8 cellular contexts compared by ENCODE assay signal in the genomic region with DNA sequence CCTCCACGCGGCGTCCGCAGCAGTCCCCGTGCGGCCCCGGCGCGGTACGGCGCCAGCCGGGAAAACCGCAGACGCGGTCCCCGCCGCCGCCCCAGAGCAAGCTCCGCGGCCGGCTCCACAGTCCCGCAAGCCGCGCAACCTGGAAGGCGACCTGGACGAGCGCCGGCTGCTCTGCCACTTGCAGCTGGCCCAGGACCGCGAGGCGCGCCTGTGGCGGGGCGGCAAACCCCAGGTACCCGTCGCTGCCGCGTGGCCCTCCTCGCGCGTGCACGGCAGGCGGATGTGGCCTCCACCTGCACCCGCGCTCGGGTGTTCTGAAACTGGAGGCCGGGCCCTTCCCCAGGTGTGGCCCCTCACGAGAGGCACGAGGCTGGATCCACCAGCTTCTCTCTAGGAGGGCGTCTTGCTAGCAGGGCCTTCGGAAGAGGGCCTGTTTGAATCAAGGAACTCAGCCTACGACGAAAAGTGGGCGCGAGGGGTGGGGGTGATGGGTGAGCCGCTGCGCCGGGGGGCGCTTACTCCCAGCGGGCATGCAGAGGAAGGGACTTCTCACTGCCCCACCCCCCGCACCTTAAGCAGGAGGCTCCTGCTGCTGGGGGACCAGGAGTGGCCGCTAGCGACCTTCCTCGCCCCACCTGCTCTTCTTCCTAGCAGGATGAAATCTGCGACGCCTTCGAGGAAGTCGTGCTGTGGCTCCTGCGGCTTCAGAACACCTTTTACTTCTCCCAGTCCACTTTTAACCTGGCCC. TPM values are rescaled to one million over a fixed set of nuclear protein-coding genes. Genes with fewer than 3 reads are reported as not detected.
DNase-seq lines count a peak whose midpoint lies in the region; ATAC-seq and TF ChIP-seq lines count a peak whose summit lies in the region.

No MANE protein-coding gene starts in this region.

- TF ChIP-seq CTCF in foreskin keratinocyte (conservative IDR thresholded peaks at IDR 0.05) = no peak

- no peaks in the 10 kb centered on the region for H3K27me3 Mint-ChIP-seq in activated CD4-positive, alpha-beta memory T cell treated with anti-CD3 and anti-CD28 coated beads for 36 hours

- peaks cover 28% of the 10 kb centered on the region for H3K4me1 Mint-ChIP-seq in activated CD4-positive, alpha-beta memory T cell treated with anti-CD3 and anti-CD28 coated beads for 36 hours (ENCODE audit: low read depth)

- H3K27ac Mint-ChIP-seq in activated CD4-positive, alpha-beta memory T cell treated with anti-CD3 and anti-CD28 coated beads for 36 hours = no peak overlapping the region

- intact Hi-C loops in activated CD4-positive, alpha-beta memory T cell treated with anti-CD3 and anti-CD28 coated beads for 36 hours (cut with micrococcal nuclease) = loop anchor here (2.0 kb wide), 1 partner anchor 73 kb away; no protein-coding TSS in a partner anchor

- CTCF ChIA-PET in activated CD4-positive, alpha-beta memory T cell treated with anti-CD3 and anti-CD28 coated beads for 36 hours (lab: Charles Lee) = interaction anchor here (0.6 to 3.2 kb wide), 8 partner anchors 10 to 222 kb away, joined by 3 to 45 read pairs (median 4); partner anchors contain the start of genes KIF3A and RAD50

- H3K4me3 Mint-ChIP-seq in activated CD4-positive, alpha-beta memory T cell treated with anti-CD3 and anti-CD28 coated beads for 36 hours = peak overlapping the region; percentile 32

- POLR2A ChIA-PET in activated CD4-positive, alpha-beta memory T cell treated with anti-CD3 and anti-CD28 coated beads for 36 hours (lab: Charles Lee) = interaction anchor here (0.8 to 1.7 kb wide), 3 partner anchors 10 to 284 kb away, joined by 3 to 16 read pairs (median 4); partner anchors contain the start of gene KIF3A

- peak; percentile 26 for TF ChIP-seq POLR2A in GM19193 (IDR thresholded peaks at IDR 0.05; ENCODE audit: extremely low read depth, insufficient read depth, insufficient read length)

- peaks cover 5% of the 10 kb centered on the region for H3K36me3 Mint-ChIP-seq in activated CD4-positive, alpha-beta memory T cell treated with anti-CD3 and anti-CD28 coated beads for 36 hours

- peak; percentile 69 for DNase-seq in activated CD4-positive, alpha-beta memory T cell treated with anti-CD3 and anti-CD28 coated beads for 36 hours
- no peak for DNase-seq in foreskin keratinocyte
- peak; percentile 60 for DNase-seq in stimulated activated CD4-positive, alpha-beta T cell treated with anti-CD3 and anti-CD28 coated beads, Interleukin-15, amount 100 ng/mL, for 24 hours
- no peak for DNase-seq in cortex of kidney (lab: John Stamatoyannopoulos, UW)
- DNase-seq in NCI-H1105 (lab: John Stamatoyannopoulos, UW) = no peak
- DNase-seq in OCI-M2 (lab: John Stamatoyannopoulos, UW; ENCODE audit: unreplicated experiment) = no peak

- no peak overlapping the region for H3K27ac ChIP-seq in foreskin keratinocyte

- H3K9me3 Mint-ChIP-seq in activated CD4-positive, alpha-beta memory T cell treated with anti-CD3 and anti-CD28 coated beads for 36 hours = no peaks in the 10 kb centered on the region

- H3K4me1 ChIP-seq in foreskin keratinocyte = no peaks in the 10 kb centered on the region

- ATAC-seq in foreskin keratinocyte (peak; percentile 24), GM21423 (IDR thresholded peaks at IDR 0.05; ENCODE audit: unreplicated experiment) (no peak)

- peaks cover 25% of the 10 kb centered on the region for H3K27me3 ChIP-seq in foreskin keratinocyte

RNA-seq across cellular contexts. Expression of gene CCNI2, which starts 0.6 kb away (rescaled TPM):
- 1 to 10 TPM; 2.7 to 4.2 TPM for total RNA-seq in activated CD4-positive, alpha-beta memory T cell treated with anti-CD3 and anti-CD28 coated beads for 36 hours
- total RNA-seq in foreskin keratinocyte = 0.37 and 0.39 TPM in 2 replicates
- 0.12 and 0.19 TPM in 2 replicates for polyA plus RNA-seq in foreskin keratinocyte

RNA-seq across cellular contexts. Expression of gene KIF3A, which starts 10.5 kb away (rescaled TPM):
- total RNA-seq in activated CD4-positive, alpha-beta memory T cell treated with anti-CD3 and anti-CD28 coated beads for 36 hours = 10 to 100 TPM; 12.1 to 16.1 TPM
- total RNA-seq in foreskin keratinocyte = 12.6 and 13.0 TPM in 2 replicates
- polyA plus RNA-seq in foreskin keratinocyte = 2.5 and 2.6 TPM in 2 replicates

RNA-seq across cellular contexts. Expression of gene SEPTIN8, which starts 29.2 kb away (rescaled TPM):
- total RNA-seq in activated CD4-positive, alpha-beta memory T cell treated with anti-CD3 and anti-CD28 coated beads for 36 hours = 10 to 100 TPM; 31.1 to 32.8 TPM
- total RNA-seq in foreskin keratinocyte = 47.9 and 48.5 TPM in 2 replicates
- polyA plus RNA-seq in foreskin keratinocyte = 22.5 and 24.9 TPM in 2 replicates

Comparison
In these comparisons a context has a peak if more than half of its experiments do, and no peak if none do; other contexts are left out.
1. DNase-seq: peak in activated CD4-positive, alpha-beta memory T cell treated with anti-CD3 and anti-CD28 coated beads for 36 hours (single experiment) and stimulated activated CD4-positive, alpha-beta T cell treated with anti-CD3 and anti-CD28 coated beads, Interleukin-15, amount 100 ng/mL, for 24 hours (single experiment); none in foreskin keratinocyte (0 of 2), cortex of kidney (single experiment), NCI-H1105 (single experiment) and OCI-M2 (single experiment).